Comparison of ENCODE assay signal across 33 cellular contexts in the genomic region with DNA sequence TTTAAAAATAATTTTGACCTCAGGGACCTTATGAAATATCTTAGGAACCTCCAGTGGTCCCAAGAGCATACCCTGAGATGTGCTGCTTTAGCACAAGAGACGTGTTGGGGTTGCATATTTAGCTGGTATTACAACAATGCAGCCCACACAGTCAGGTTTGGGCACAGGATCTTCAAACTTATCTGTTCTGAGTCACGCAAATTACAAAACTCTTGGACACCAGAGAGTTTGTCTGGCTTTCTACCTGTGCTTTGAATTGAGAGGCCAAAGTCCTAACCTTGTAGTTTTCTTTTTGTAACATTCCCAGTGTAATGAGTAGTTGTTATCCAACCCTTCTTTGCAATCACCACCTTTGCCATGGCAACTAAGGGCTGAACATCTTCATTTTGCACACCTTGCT.
"Had no signal": no experiment of that assay in that cellular context is flagged by ENCODE, and none has a peak within 500 bp of the region (broad histone marks: within the 10 kb centered on the region; RNA-seq: fewer than 3 reads in every experiment).

No MANE protein-coding gene starts in this region.

- H3K4me1 Mint-ChIP-seq: activated CD4-positive, alpha-beta T cell treated with anti-CD3 and anti-CD28 coated beads for 36 hours; activated CD4-positive, alpha-beta T cell treated with anti-CD3 and anti-CD28 coated beads, Interleukin-2, amount 10 ng/mL, durations not matched to agents 24 days and 14 days; activated CD8-positive, alpha-beta memory T cell treated with anti-CD3 and anti-CD28 coated beads, Interleukin-2, amount 10 ng/mL, durations not matched to agents 7 days and 5 days; activated naive CD4-positive, alpha-beta T cell treated with anti-CD3 and anti-CD28 coated beads, Interleukin-2, amount 10 ng/mL, durations not matched to agents 7 days and 5 days; activated naive CD8-positive, alpha-beta T cell treated with anti-CD3 and anti-CD28 coated beads, Interleukin-2, amount 10 ng/mL, durations not matched to agents 7 days and 5 days; T-helper 17 cell had no signal

- H3K4me3 ChIP-seq: colonic mucosa, esophagus squamous epithelium, gastroesophageal sphincter had no signal

- H3K27ac ChIP-seq: brain microvascular endothelial cell, colonic mucosa, epithelial cell of prostate, esophagus squamous epithelium, gastroesophageal sphincter, WERI-Rb-1 had no signal

- H3K27me3 Mint-ChIP-seq: activated CD4-positive, alpha-beta memory T cell treated with anti-CD3 and anti-CD28 coated beads for 36 hours; activated CD4-positive, alpha-beta T cell treated with anti-CD3 and anti-CD28 coated beads for 36 hours; activated CD4-positive, alpha-beta T cell treated with anti-CD3 and anti-CD28 coated beads, Interleukin-2, amount 10 ng/mL, durations not matched to agents 24 days and 14 days; activated CD8-positive, alpha-beta memory T cell treated with anti-CD3 and anti-CD28 coated beads, Interleukin-2, amount 10 ng/mL, durations not matched to agents 7 days and 5 days; activated naive CD4-positive, alpha-beta T cell treated with anti-CD3 and anti-CD28 coated beads, Interleukin-2, amount 10 ng/mL, durations not matched to agents 7 days and 5 days; activated naive CD8-positive, alpha-beta T cell treated with anti-CD3 and anti-CD28 coated beads, Interleukin-2, amount 10 ng/mL, durations not matched to agents 7 days and 5 days; T-helper 17 cell had no signal

- FAIRE-seq: astrocyte, endometrium, endothelial cell of umbilical vein had no signal

- H3K36me3 ChIP-seq: brain microvascular endothelial cell, colonic mucosa, esophagus squamous epithelium, gastroesophageal sphincter, WERI-Rb-1 had no signal

- H3K27me3 ChIP-seq: brain microvascular endothelial cell, colonic mucosa, esophagus squamous epithelium, gastroesophageal sphincter had no signal

- H3K4me3 Mint-ChIP-seq: activated CD4-positive, alpha-beta memory T cell treated with anti-CD3 and anti-CD28 coated beads for 36 hours; activated CD4-positive, alpha-beta T cell treated with anti-CD3 and anti-CD28 coated beads for 36 hours; activated CD4-positive, alpha-beta T cell treated with anti-CD3 and anti-CD28 coated beads, Interleukin-2, amount 10 ng/mL, durations not matched to agents 24 days and 14 days; activated CD8-positive, alpha-beta memory T cell treated with anti-CD3 and anti-CD28 coated beads, Interleukin-2, amount 10 ng/mL, durations not matched to agents 7 days and 5 days; activated CD8-positive, alpha-beta T cell treated with anti-CD3 and anti-CD28 coated beads, Interleukin-2, amount 10 ng/mL, durations not matched to agents 7 days and 5 days; activated naive CD4-positive, alpha-beta T cell treated with anti-CD3 and anti-CD28 coated beads, Interleukin-2, amount 10 ng/mL, durations not matched to agents 7 days and 5 days; activated naive CD8-positive, alpha-beta T cell treated with anti-CD3 and anti-CD28 coated beads, Interleukin-2, amount 10 ng/mL, durations not matched to agents 7 days and 5 days; T-helper 17 cell; T-helper 2 cell treated with Interferon-gamma antibody and Interleukin-4, amounts not matched to agents 5 μg/mL and 100 μg/mL, for 36 hours had no signal

- H3K9me3 Mint-ChIP-seq: activated naive CD4-positive, alpha-beta T cell treated with anti-CD3 and anti-CD28 coated beads, Interleukin-2, amount 10 ng/mL, durations not matched to agents 7 days and 5 days; T-helper 2 cell treated with Interferon-gamma antibody and Interleukin-4, amounts not matched to agents 5 μg/mL and 100 μg/mL, for 36 hours had no signal

- H3K27ac Mint-ChIP-seq: activated CD4-positive, alpha-beta memory T cell treated with anti-CD3 and anti-CD28 coated beads for 36 hours; activated CD4-positive, alpha-beta T cell treated with anti-CD3 and anti-CD28 coated beads for 36 hours; activated CD4-positive, alpha-beta T cell treated with anti-CD3 and anti-CD28 coated beads, Interleukin-2, amount 10 ng/mL, durations not matched to agents 24 days and 14 days; activated CD8-positive, alpha-beta memory T cell treated with anti-CD3 and anti-CD28 coated beads, Interleukin-2, amount 10 ng/mL, durations not matched to agents 7 days and 5 days; activated CD8-positive, alpha-beta T cell treated with anti-CD3 and anti-CD28 coated beads, Interleukin-2, amount 10 ng/mL, durations not matched to agents 7 days and 5 days; activated naive CD4-positive, alpha-beta T cell treated with anti-CD3 and anti-CD28 coated beads, Interleukin-2, amount 10 ng/mL, durations not matched to agents 7 days and 5 days; activated naive CD4-positive, alpha-beta T cell treated with anti-CD3 and anti-CD28 coated beads, Interleukin-2, amount 50 U/mL, for 72 hours; activated naive CD8-positive, alpha-beta T cell treated with anti-CD3 and anti-CD28 coated beads, Interleukin-2, amount 10 ng/mL, durations not matched to agents 7 days and 5 days; T-helper 17 cell; T-helper 2 cell treated with Interferon-gamma antibody and Interleukin-4, amounts not matched to agents 5 μg/mL and 100 μg/mL, for 36 hours had no signal

- H3K9me3 ChIP-seq: colonic mucosa, esophagus squamous epithelium, gastroesophageal sphincter had no signal

- H3K4me1 ChIP-seq: colonic mucosa, esophagus squamous epithelium, gastroesophageal sphincter had no signal

- DNase-seq: activated CD4-positive, alpha-beta memory T cell treated with anti-CD3 and anti-CD28 coated beads for 36 hours; activated CD4-positive, alpha-beta T cell treated with anti-CD3 and anti-CD28 coated beads for 36 hours; activated CD4-positive, alpha-beta T cell treated with anti-CD3 and anti-CD28 coated beads, Interleukin-2, amount 10 ng/mL, durations not matched to agents 24 days and 14 days; activated CD4-positive, CD25-positive, alpha-beta regulatory T cell; activated CD4-positive, CD25-positive, alpha-beta regulatory T cell treated with anti-CD3 and anti-CD28 coated beads, Interleukin-2, amount 50 U/mL, for 72 hours; activated CD8-positive, alpha-beta memory T cell treated with anti-CD3 and anti-CD28 coated beads, Interleukin-2, amount 10 ng/mL, durations not matched to agents 7 days and 5 days; activated CD8-positive, alpha-beta memory T cell treated with anti-CD3 and anti-CD28 coated beads, Interleukin-2, amount 50 U/mL, for 4 hours; activated CD8-positive, alpha-beta T cell treated with anti-CD3 and anti-CD28 coated beads, Interleukin-2, amount 10 ng/mL, durations not matched to agents 7 days and 5 days; activated gamma-delta T cell; activated naive CD4-positive, alpha-beta T cell; activated naive CD4-positive, alpha-beta T cell treated with anti-CD3 and anti-CD28 coated beads, Interleukin-2, amount 10 ng/mL, durations not matched to agents 7 days and 5 days; activated naive CD8-positive, alpha-beta T cell treated with anti-CD3 and anti-CD28 coated beads, Interleukin-2, amount 10 ng/mL, durations not matched to agents 7 days and 5 days; activated T-cell treated with anti-CD3 and anti-CD28 coated beads, Interleukin-2, amount 50 U/mL, for 1 hour; activated T-cell treated with anti-CD3 and anti-CD28 coated beads, Interleukin-2, amount 50 U/mL, for 48 hours; amniotic stem cell; anterior cingulate cortex; brain microvascular endothelial cell; caudate nucleus; colonic mucosa; effector CD8-positive, alpha-beta T cell; esophagus squamous epithelium; foreskin melanocyte; T-helper 1 cell; T-helper 17 cell; T1000; WERI-Rb-1 had no signal

- H3K36me3 Mint-ChIP-seq: activated CD4-positive, alpha-beta memory T cell treated with anti-CD3 and anti-CD28 coated beads for 36 hours; activated CD8-positive, alpha-beta memory T cell treated with anti-CD3 and anti-CD28 coated beads, Interleukin-2, amount 10 ng/mL, durations not matched to agents 7 days and 5 days; activated naive CD4-positive, alpha-beta T cell treated with anti-CD3 and anti-CD28 coated beads, Interleukin-2, amount 10 ng/mL, durations not matched to agents 7 days and 5 days; activated naive CD4-positive, alpha-beta T cell treated with anti-CD3 and anti-CD28 coated beads, Interleukin-2, amount 50 U/mL, for 72 hours; activated naive CD8-positive, alpha-beta T cell treated with anti-CD3 and anti-CD28 coated beads, Interleukin-2, amount 10 ng/mL, durations not matched to agents 7 days and 5 days had no signal

- ATAC-seq: activated CD4-positive, alpha-beta T cell treated with anti-CD3 and anti-CD28 coated beads for 36 hours; activated CD8-positive, alpha-beta memory T cell treated with anti-CD3 and anti-CD28 coated beads, Interleukin-2, amount 10 ng/mL, durations not matched to agents 7 days and 5 days; activated CD8-positive, alpha-beta T cell treated with anti-CD3 and anti-CD28 coated beads, Interleukin-2, amount 10 ng/mL, durations not matched to agents 7 days and 5 days; activated naive CD4-positive, alpha-beta T cell treated with anti-CD3 and anti-CD28 coated beads, Interleukin-2, amount 50 U/mL, for 72 hours; gastroesophageal sphincter; T-helper 17 cell had no signal
